In genomic region chr6:159640322-159640721, GRCh38 we compare ENCODE assay signal across 25 cellular contexts. TPM values are rescaled to one million over a fixed set of nuclear protein-coding genes. Genes with fewer than 3 reads are reported as not detected.
DNase-seq lines count a peak whose midpoint lies in the region; ATAC-seq, FAIRE-seq and TF ChIP-seq lines count a peak whose summit lies in the region.
"Had no signal": no experiment of that assay in that cellular context is flagged by ENCODE, and none has a peak within 500 bp of the region (broad histone marks: within the 10 kb centered on the region; RNA-seq: fewer than 3 reads in every experiment).

No MANE protein-coding gene starts in this region.

- H3K4me1 ChIP-seq in pancreas = peaks cover 0 to 8% (median 0%) of the 10 kb centered on the region in 3 donors
- no peaks in the 10 kb centered on the region for H3K4me1 ChIP-seq in upper lobe of right lung
- H3K4me1 ChIP-seq: A549, HAP-1 had no signal

- H3K9me3 ChIP-seq in pancreas (no peaks in the 10 kb centered on the region), upper lobe of right lung (no peaks in the 10 kb centered on the region)
- H3K9me3 ChIP-seq: HAP-1, MG63 had no signal

- 37 to 41% methylated on average over 2 of the region's 2 CpGs for WGBS in pancreas, 2 donors

- FAIRE-seq in pancreas (lab: Jason Lieb, UNC) = no peak
- FAIRE-seq: A549, GM12878, HepG2, K562 had no signal

- TF ChIP-seq CTCF in pancreas (IDR thresholded peaks at IDR 0.05) (no peak), upper lobe of right lung (IDR thresholded peaks at IDR 0.05) (no peak)

- DNase-seq in SHP77 (lab: John Stamatoyannopoulos, UW) (peak; percentile 23 to 34), SHP77 treated with DMSO at 0.1 percent for 48 hours (lab: John Stamatoyannopoulos, UW) (no peak), NCI-H2029 treated with DMSO at 0.1 percent for 48 hours (lab: John Stamatoyannopoulos, UW) (peak; percentile 30), NCI-H510A treated with DMSO at 0.1 percent for 48 hours (lab: John Stamatoyannopoulos, UW) (peak; percentile 33), pancreas (peak in 3 of 6 donors; percentile 22 to 33 (median 22)), upper lobe of right lung (no peak), HK-2 (ENCODE audit: unreplicated experiment) (no peak)
- DNase-seq: DND-41, GM23248, MG63, NCI-H1048, NCI-H1694 treated with DMSO at 0.1 percent for 48 hours, NCI-H82, OCI-M1, Right ventricle myocardium superior, SW 1271, T-helper 2 cell had no signal

- H3K36me3 ChIP-seq in pancreas = no peaks in the 10 kb centered on the region
- H3K36me3 ChIP-seq in upper lobe of right lung = no peaks in the 10 kb centered on the region
- H3K36me3 ChIP-seq: HAP-1, MG63 had no signal

- H3K27me3 ChIP-seq in pancreas (no peaks in the 10 kb centered on the region), upper lobe of right lung (no peaks in the 10 kb centered on the region)
- H3K27me3 ChIP-seq: MG63 had no signal

- no peak overlapping the region for H3K4me3 ChIP-seq in pancreas
- no peak overlapping the region for H3K4me3 ChIP-seq in upper lobe of right lung
- H3K4me3 ChIP-seq: A549, GM12878, GM23248, HAP-1, K562, MG63, SK-N-MC had no signal

- intact Hi-C loops in pancreas (cut with DNase I) = loop anchor here in 1 of 3 donors (10.0 kb wide), 1 partner anchor 466 kb away; no protein-coding TSS in a partner anchor
- intact Hi-C loops in upper lobe of right lung (cut with DNase I) = loop anchor here (10.0 kb wide), 1 partner anchor 466 kb away; no protein-coding TSS in a partner anchor

- ATAC-seq in pancreas = peak; percentile 81 to 87 (median 83)
- no peak for ATAC-seq in upper lobe of right lung
- no peak for ATAC-seq in GM21717 (IDR thresholded peaks at IDR 0.05; ENCODE audit: unreplicated experiment)
- ATAC-seq: A549, GM12878, HepG2, K562 had no signal

- peak overlapping the region in 1 of 4 donors; percentile 72 for H3K27ac ChIP-seq in pancreas
- H3K27ac ChIP-seq in upper lobe of right lung = no peak overlapping the region
- H3K27ac ChIP-seq: A549, GM23248, HL-60, SK-N-MC had no signal

RNA-seq across cellular contexts. Expression of gene SOD2, which starts 52.7 kb away (rescaled TPM):
- total RNA-seq in pancreas = 100 to 1,000 TPM; 155 to 792 (median 241) TPM
- 100 to 1,000 TPM in 1 of 2 donors, 10 to 100 TPM in 1; 97.7 to 162 TPM for polyA plus RNA-seq in pancreas
- 374 TPM for total RNA-seq in upper lobe of right lung

Comparison
In these comparisons a context has a peak if more than half of its experiments do, and no peak if none do; other contexts are left out.
1. DNase-seq: peak in SHP77 (2 of 2), NCI-H2029 treated with DMSO at 0.1 percent for 48 hours (single experiment) and NCI-H510A treated with DMSO at 0.1 percent for 48 hours (single experiment); none in SHP77 treated with DMSO at 0.1 percent for 48 hours (single experiment), upper lobe of right lung (single experiment) and HK-2 (single experiment).
2. ATAC-seq: peak in pancreas (4 of 4); none in upper lobe of right lung (single experiment) and GM21717 (single experiment).